Comparison of ENCODE assay signal across 9 cellular contexts in the genomic region with DNA sequence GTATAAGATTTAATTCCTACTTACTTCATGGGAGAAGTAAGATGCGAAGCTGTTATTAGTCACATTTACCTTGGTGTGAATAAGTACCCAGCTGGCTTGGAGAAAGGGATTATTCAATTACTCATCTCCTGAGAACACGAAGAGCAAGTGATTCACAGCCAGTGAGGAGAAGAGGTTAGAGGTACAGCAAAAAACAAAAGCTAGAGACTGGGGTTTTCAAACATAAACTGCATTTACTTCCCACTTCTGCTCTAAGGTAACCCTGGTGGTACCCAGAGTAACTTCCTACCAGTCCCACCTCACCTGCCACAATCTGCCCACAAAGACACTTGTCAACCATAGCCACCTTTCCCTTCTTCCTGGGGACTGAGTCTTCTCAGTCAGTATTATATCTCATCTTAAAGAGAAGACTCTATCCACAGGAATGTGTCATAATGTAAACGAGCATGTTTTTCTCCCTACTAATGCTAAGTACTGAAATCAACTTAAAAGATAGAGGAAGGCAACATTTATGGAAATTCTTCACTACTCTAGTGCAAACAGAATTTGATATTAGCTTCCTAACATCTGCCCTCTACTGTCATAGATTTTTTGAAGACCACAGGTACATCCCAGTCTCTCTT. TPM values are rescaled to one million over a fixed set of nuclear protein-coding genes. Genes with fewer than 3 reads are reported as not detected.
DNase-seq lines count a peak whose midpoint lies in the region; ATAC-seq and TF ChIP-seq lines count a peak whose summit lies in the region.
"Had no signal": no experiment of that assay in that cellular context is flagged by ENCODE, and none has a peak within 500 bp of the region (broad histone marks: within the 10 kb centered on the region; RNA-seq: fewer than 3 reads in every experiment).

No MANE protein-coding gene starts in this region.

- TF ChIP-seq CTCF in GM12865 (IDR thresholded peaks at IDR 0.05; ENCODE audit: insufficient read depth, low read depth, low read length, missing control alignments) (no peak), kidney epithelial cell (IDR thresholded peaks at IDR 0.05; ENCODE audit: insufficient read depth, low read length, poor library complexity, severe bottlenecking) (no peak)

- H3K4me3 ChIP-seq in GM12865 (ENCODE audit: low read depth, low read length) (no peak overlapping the region), kidney epithelial cell (ENCODE audit: low read depth, low read length) (no peak overlapping the region)
- H3K4me3 ChIP-seq: thoracic aorta had no signal

- no peaks in the 10 kb centered on the region for H3K27me3 ChIP-seq in kidney epithelial cell (ENCODE audit: control insufficient read depth, insufficient read depth, low read length)

- peaks cover 27% of the 10 kb centered on the region for H3K4me1 Mint-ChIP-seq in activated naive CD8-positive, alpha-beta T cell (ENCODE audit: low read depth)

- H3K9me3 Mint-ChIP-seq in activated naive CD8-positive, alpha-beta T cell (ENCODE audit: low read depth): no peaks in the 10 kb centered on the region

- peaks cover 7% of the 10 kb centered on the region for H3K27me3 Mint-ChIP-seq in activated naive CD8-positive, alpha-beta T cell

- H3K4me3 Mint-ChIP-seq in activated naive CD8-positive, alpha-beta T cell: no peak overlapping the region

- ATAC-seq in GM21529 (IDR thresholded peaks at IDR 0.05; ENCODE audit: unreplicated experiment) (no peak), GM21367 (IDR thresholded peaks at IDR 0.05; ENCODE audit: unreplicated experiment) (no peak), HG02852 (IDR thresholded peaks at IDR 0.05; ENCODE audit: unreplicated experiment) (no peak)

- DNase-seq in GM12865 (ENCODE audit: low read depth): peak; percentile 31
- peak; percentile 54 for DNase-seq in HS-27A (ENCODE audit: low read depth)
- peak; percentile 91 for DNase-seq in kidney epithelial cell (ENCODE audit: low read depth)

- H3K36me3 Mint-ChIP-seq in activated naive CD8-positive, alpha-beta T cell: peaks cover 3% of the 10 kb centered on the region

- H3K27ac Mint-ChIP-seq in activated naive CD8-positive, alpha-beta T cell: peak overlapping the region; percentile 47

- no peaks in the 10 kb centered on the region for H3K36me3 ChIP-seq in kidney epithelial cell (ENCODE audit: control insufficient read depth, insufficient read depth, low read length)
- H3K36me3 ChIP-seq: thoracic aorta had no signal

RNA-seq across cellular contexts. Expression of a gene that starts 6.0 kb away (rescaled TPM):
- not detected in 2 replicates for total RNA-seq in kidney epithelial cell
- total RNA-seq: lower leg skin, thoracic aorta had no signal

RNA-seq across cellular contexts. Expression of a gene that starts 33.8 kb away (rescaled TPM):
- total RNA-seq in kidney epithelial cell: not detected in 2 replicates
- total RNA-seq: lower leg skin, thoracic aorta had no signal

Comparison
In these comparisons a context has a peak if more than half of its experiments do, and no peak if none do; other contexts are left out.
1. DNase-seq: peak in every context shown above with its lines; median percentile 91 in kidney epithelial cell; 54 in HS-27A; 31 in GM12865.